8 cellular contexts compared by ENCODE assay signal in the genomic region with DNA sequence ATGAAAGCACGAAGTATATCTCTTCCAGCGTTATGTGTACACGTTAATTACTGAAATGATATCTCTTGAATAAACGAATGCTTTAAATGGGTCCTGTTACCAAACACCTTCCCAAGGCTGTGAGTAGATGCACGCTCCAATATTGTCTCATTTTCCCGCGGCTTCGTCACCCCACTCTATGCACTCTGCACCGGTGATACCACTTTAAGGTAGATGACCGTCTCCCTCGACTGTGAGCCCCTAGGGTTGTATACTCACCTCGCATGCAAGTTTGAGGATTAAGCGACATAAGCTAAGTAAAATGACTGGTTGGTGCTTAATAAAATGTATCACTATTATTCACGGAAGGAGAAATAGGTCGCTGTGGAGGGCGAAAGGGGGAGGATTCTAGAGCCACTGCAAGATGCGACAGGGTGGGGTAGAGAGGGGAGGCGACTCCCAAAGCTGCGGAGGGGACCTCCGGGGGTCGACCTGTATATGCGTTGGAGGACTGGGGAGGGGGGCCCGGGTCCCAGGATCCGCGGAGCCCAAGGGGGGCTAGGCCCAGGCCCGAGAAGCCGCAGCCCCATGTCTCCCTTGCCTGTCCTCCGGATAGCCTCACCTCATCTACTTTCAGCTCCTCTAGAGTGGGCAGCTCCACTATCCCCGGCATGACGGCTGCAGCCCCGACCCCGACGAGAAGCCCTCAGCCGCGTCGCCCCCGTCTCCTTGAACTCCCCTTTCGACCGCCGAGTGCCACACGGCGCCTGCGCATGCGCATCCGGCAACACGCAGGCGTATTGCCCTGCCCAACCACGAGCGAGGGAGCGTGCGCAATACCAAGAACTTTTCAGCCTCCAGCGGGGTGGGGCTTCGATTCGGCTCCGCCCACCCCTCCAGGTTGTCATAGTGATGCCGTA. TPM values are rescaled to one million over a fixed set of nuclear protein-coding genes. Genes with fewer than 3 reads are reported as not detected.
DNase-seq lines count a peak whose midpoint lies in the region; ATAC-seq and TF ChIP-seq lines count a peak whose summit lies in the region.

Gene MORN5, plus strand, starts transcription at position 883 of the 899 bp plus-strand sequence. CDS start 65 bp downstream, outside the sequence.
Gene NDUFA8, minus strand, starts transcription at position 754 of the 899 bp plus-strand sequence. Its CDS starts 102 bp downstream, at position 652.

- no peaks in the 10 kb centered on the region for H3K9me3 ChIP-seq in testis

- peak; percentile 97 for DNase-seq in NCI-H1092 treated with DMSO at 0.1 percent for 48 hours (lab: John Stamatoyannopoulos, UW)
- DNase-seq in glutamatergic neuron, result peak; percentile 97
- peak; percentile 95 for DNase-seq in omental fat pad (ENCODE audit: low spot score)
- peak; percentile 96 for DNase-seq in testis

- intact Hi-C loops in testis (cut with DNase I; ENCODE audit: low total_unique reads), result no loop called here

- peaks cover 4% of the 10 kb centered on the region for H3K36me3 Mint-ChIP-seq in activated naive CD8-positive, alpha-beta T cell
- no peaks in the 10 kb centered on the region for H3K36me3 Mint-ChIP-seq in glutamatergic neuron (ENCODE audit: unreplicated experiment)

- H3K36me3 ChIP-seq in testis (ENCODE audit: low read depth, missing control alignments), result no peaks in the 10 kb centered on the region

- WGBS in testis, 2 donors, result 0 to 1% methylated on average over 28 to 56 of the region's 56 CpGs

- peak within 1 kb of the TSS; percentile 52 to 88 for H3K27ac ChIP-seq in testis

- H3K27me3 Mint-ChIP-seq in activated naive CD8-positive, alpha-beta T cell, result peaks cover 7% of the 10 kb centered on the region
- H3K27me3 Mint-ChIP-seq in glutamatergic neuron (ENCODE audit: unreplicated experiment), result peaks cover 4% of the 10 kb centered on the region

- H3K4me3 Mint-ChIP-seq in activated naive CD8-positive, alpha-beta T cell, result peak within 1 kb of the TSS; percentile 96
- H3K4me3 Mint-ChIP-seq in glutamatergic neuron (ENCODE audit: unreplicated experiment), result peak within 1 kb of the TSS; percentile 96

- peak within 1 kb of the TSS; percentile 92 to 99 for H3K4me3 ChIP-seq in testis

- H3K4me1 Mint-ChIP-seq in activated naive CD8-positive, alpha-beta T cell (ENCODE audit: low read depth), result peaks cover 44% of the 10 kb centered on the region
- H3K4me1 Mint-ChIP-seq in glutamatergic neuron (ENCODE audit: low read depth, unreplicated experiment), result peaks cover 4% of the 10 kb centered on the region

- H3K4me1 ChIP-seq in testis, result peaks cover 11% of the 10 kb centered on the region

- peaks cover 6% of the 10 kb centered on the region for H3K9me3 Mint-ChIP-seq in activated naive CD8-positive, alpha-beta T cell (ENCODE audit: low read depth)
- H3K9me3 Mint-ChIP-seq in glutamatergic neuron (ENCODE audit: unreplicated experiment), result peaks cover 3% of the 10 kb centered on the region

- ATAC-seq in HG02623 (IDR thresholded peaks at IDR 0.05; ENCODE audit: unreplicated experiment) (peak; percentile 98), SK-N-SH treated with all-trans-retinoic acid at 6 μM for 48 hours (peak; percentile 97), omental fat pad (ENCODE audit: low FRiP score) (peak; percentile 95)

- no peak for TF ChIP-seq CTCF in glutamatergic neuron (IDR thresholded peaks at IDR 0.05; ENCODE audit: partially characterized antibody, unreplicated experiment)
- TF ChIP-seq CTCF in omental fat pad (IDR thresholded peaks at IDR 0.05), result no peak
- TF ChIP-seq CTCF in testis (IDR thresholded peaks at IDR 0.05), result peak in 1 of 3 experiments; percentile 28

- TF ChIP-seq POLR2A in GM10847 (IDR thresholded peaks at IDR 0.05; ENCODE audit: extremely low read depth, insufficient read length), result peak; percentile 75
- TF ChIP-seq POLR2A in testis (IDR thresholded peaks at IDR 0.05), result peak; percentile 70

- no peaks in the 10 kb centered on the region for H3K27me3 ChIP-seq in testis

- H3K27ac Mint-ChIP-seq in activated naive CD8-positive, alpha-beta T cell, result peak within 1 kb of the TSS; percentile 93
- peak within 1 kb of the TSS; percentile 73 for H3K27ac Mint-ChIP-seq in glutamatergic neuron (ENCODE audit: unreplicated experiment)

TF ChIP-seq in SK-N-SH treated with all-trans-retinoic acid at 6 μM for 48 hours, 23 proteins besides CTCF, POLR2A, EP300 and RAD21:
- TF ChIP-seq, protein P1, sequence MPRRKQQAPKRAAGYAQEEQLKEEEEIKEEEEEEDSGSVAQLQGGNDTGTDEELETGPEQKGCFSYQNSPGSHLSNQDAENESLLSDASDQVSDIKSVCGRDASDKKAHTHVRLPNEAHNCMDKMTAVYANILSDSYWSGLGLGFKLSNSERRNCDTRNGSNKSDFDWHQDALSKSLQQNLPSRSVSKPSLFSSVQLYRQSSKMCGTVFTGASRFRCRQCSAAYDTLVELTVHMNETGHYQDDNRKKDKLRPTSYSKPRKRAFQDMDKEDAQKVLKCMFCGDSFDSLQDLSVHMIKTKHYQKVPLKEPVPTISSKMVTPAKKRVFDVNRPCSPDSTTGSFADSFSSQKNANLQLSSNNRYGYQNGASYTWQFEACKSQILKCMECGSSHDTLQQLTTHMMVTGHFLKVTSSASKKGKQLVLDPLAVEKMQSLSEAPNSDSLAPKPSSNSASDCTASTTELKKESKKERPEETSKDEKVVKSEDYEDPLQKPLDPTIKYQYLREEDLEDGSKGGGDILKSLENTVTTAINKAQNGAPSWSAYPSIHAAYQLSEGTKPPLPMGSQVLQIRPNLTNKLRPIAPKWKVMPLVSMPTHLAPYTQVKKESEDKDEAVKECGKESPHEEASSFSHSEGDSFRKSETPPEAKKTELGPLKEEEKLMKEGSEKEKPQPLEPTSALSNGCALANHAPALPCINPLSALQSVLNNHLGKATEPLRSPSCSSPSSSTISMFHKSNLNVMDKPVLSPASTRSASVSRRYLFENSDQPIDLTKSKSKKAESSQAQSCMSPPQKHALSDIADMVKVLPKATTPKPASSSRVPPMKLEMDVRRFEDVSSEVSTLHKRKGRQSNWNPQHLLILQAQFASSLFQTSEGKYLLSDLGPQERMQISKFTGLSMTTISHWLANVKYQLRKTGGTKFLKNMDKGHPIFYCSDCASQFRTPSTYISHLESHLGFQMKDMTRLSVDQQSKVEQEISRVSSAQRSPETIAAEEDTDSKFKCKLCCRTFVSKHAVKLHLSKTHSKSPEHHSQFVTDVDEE (CRISPR knock-in tag; IDR thresholded peaks at IDR 0.05), result no peak
- TF ChIP-seq TOX (CRISPR knock-in tag; IDR thresholded peaks at IDR 0.05; ENCODE audit: borderline replicate concordance) (no peak), PATZ1 (CRISPR knock-in tag; IDR thresholded peaks at IDR 0.05; ENCODE audit: borderline replicate concordance) (no peak), ZFP3 (CRISPR knock-in tag; IDR thresholded peaks at IDR 0.05) (no peak), ARNTL (CRISPR knock-in tag; IDR thresholded peaks at IDR 0.05; ENCODE audit: borderline replicate concordance, low read depth) (no peak), CSDC2 (CRISPR knock-in tag; IDR thresholded peaks at IDR 0.05) (no peak), CREB5 (CRISPR knock-in tag; IDR thresholded peaks at IDR 0.05; ENCODE audit: low read depth) (no peak), OSR1 (CRISPR knock-in tag; IDR thresholded peaks at IDR 0.05) (no peak), ESRRG (CRISPR knock-in tag; IDR thresholded peaks at IDR 0.05) (no peak), SNAI2 (CRISPR knock-in tag; IDR thresholded peaks at IDR 0.05) (no peak), ZNF70 (CRISPR knock-in tag; IDR thresholded peaks at IDR 0.05) (no peak), ISL1 (CRISPR knock-in tag; IDR thresholded peaks at IDR 0.05) (no peak), ZFP30 (CRISPR knock-in tag; IDR thresholded peaks at IDR 0.05) (no peak), PPARA (CRISPR knock-in tag; IDR thresholded peaks at IDR 0.05; ENCODE audit: borderline replicate concordance) (no peak), ZC3H10 (CRISPR knock-in tag; IDR thresholded peaks at IDR 0.05) (no peak), BACH2 (CRISPR knock-in tag; IDR thresholded peaks at IDR 0.05; ENCODE audit: borderline replicate concordance) (no peak)

RNA-seq across cellular contexts. Expression of gene MORN5, which starts in this region (rescaled TPM):
- total RNA-seq in glutamatergic neuron (ENCODE audit: unreplicated experiment), result not detected
- total RNA-seq in omental fat pad, result not detected
- 10 to 100 TPM; 19.2 to 34.7 TPM for total RNA-seq in testis
- polyA plus RNA-seq in testis (ENCODE audit: insufficient read depth, low read depth, low replicate concordance), result 183 TPM

RNA-seq across cellular contexts. Expression of gene NDUFA8, which starts in this region (rescaled TPM):
- total RNA-seq in glutamatergic neuron (ENCODE audit: unreplicated experiment) (46.1 TPM), omental fat pad (10 to 100 TPM; 22.8 to 41.7 (median 30.0) TPM), testis (10 to 100 TPM; 59.4 to 62.1 TPM)
- 219 TPM for polyA plus RNA-seq in testis (ENCODE audit: insufficient read depth, low read depth, low replicate concordance)

Comparison
In these comparisons a context has a peak if more than half of its experiments do, and no peak if none do; other contexts are left out.
1. Peak in every context shown above with its lines: DNase-seq, ATAC-seq, H3K4me3 ChIP-seq and H3K27ac ChIP-seq.
2. RNA of gene MORN5 (total RNA-seq): 19.2 to 34.7 TPM in testis; not detected in glutamatergic neuron (single experiment) and not detected in omental fat pad; every median in the first group is over 10 times any median in the second.